Comparison of ENCODE assay signal across 8 cellular contexts in genomic region chr20:63735859-63736718, GRCh38. TPM values are rescaled to one million over a fixed set of nuclear protein-coding genes. Genes with fewer than 3 reads are reported as not detected.
A peak's percentile ranks its signal among the peaks of the same experiment; 100 is the strongest.
DNase-seq lines count a peak whose midpoint lies in the region.

LIME1 (plus strand) TSS chr20:63736664; CDS start chr20:63737550, 886 bp downstream.

- DNase-seq in DMS 273 (lab: John Stamatoyannopoulos, UW; ENCODE audit: unreplicated experiment), result peak; percentile 62
- no peak for DNase-seq in DMS 273 treated with DMSO at 0.1 percent for 48 hours (lab: John Stamatoyannopoulos, UW)
- DNase-seq in activated CD8-positive, alpha-beta memory T cell treated with anti-CD3 and anti-CD28 coated beads for 24 hours, result peak; percentile 84
- no peak for DNase-seq in glomerular endothelial cell (ENCODE audit: extremely low read depth, low read depth, low spot score)
- peak; percentile 50 for DNase-seq in stimulated activated CD8-positive, alpha-beta memory T cell treated with anti-CD3 and anti-CD28 coated beads, Interleukin-15, amount 100 ng/mL, for 1 hour (ENCODE audit: low read depth)
- DNase-seq in cerebellum (ENCODE audit: low spot score), result no peak
- no peak for DNase-seq in EL
- DNase-seq in GOT3 (lab: John Stamatoyannopoulos, UW), result no peak

RNA-seq across cellular contexts. Expression of gene LIME1, which starts in this region (rescaled TPM):
- total RNA-seq in glomerular endothelial cell (10.8 and 13.7 TPM in 2 replicates), cerebellum (9.3 TPM)

Comparison
In these comparisons a context has a peak if more than half of its experiments do, and no peak if none do; other contexts are left out.
1. DNase-seq: peak in DMS 273 (single experiment), activated CD8-positive, alpha-beta memory T cell treated with anti-CD3 and anti-CD28 coated beads for 24 hours (single experiment) and stimulated activated CD8-positive, alpha-beta memory T cell treated with anti-CD3 and anti-CD28 coated beads, Interleukin-15, amount 100 ng/mL, for 1 hour (single experiment); none in DMS 273 treated with DMSO at 0.1 percent for 48 hours (single experiment), glomerular endothelial cell (single experiment), cerebellum (single experiment), EL (single experiment) and GOT3 (single experiment).